Comparison of ENCODE assay signal across 18 cellular contexts in the genomic region with DNA sequence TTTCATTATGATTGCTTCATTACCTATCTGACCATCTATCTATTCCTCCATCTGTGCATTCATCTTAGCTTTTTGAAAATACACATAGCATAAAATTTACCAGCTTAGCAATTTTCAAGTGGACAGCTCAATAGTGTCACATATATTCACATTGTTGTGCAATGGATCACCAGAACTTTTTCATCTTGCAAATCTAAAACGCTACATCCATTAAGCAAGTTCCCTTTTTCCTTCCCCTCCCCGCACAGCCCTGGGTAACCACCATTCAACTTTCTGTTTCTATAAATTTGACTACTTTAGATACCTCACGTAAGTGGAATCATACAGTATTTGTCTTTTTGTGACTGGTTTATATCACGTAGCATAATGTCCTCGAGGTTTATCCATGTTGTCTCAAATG.
DNase-seq lines count a peak whose midpoint lies in the region; ATAC-seq and TF ChIP-seq lines count a peak whose summit lies in the region.
"Had no signal": no experiment of that assay in that cellular context is flagged by ENCODE, and none has a peak within 500 bp of the region (broad histone marks: within the 10 kb centered on the region; RNA-seq: fewer than 3 reads in every experiment).

No MANE protein-coding gene starts in this region.

- no peak overlapping the region for H4K8ac ChIP-seq in trophoblast cell (ENCODE audit: low read depth, low read length)

- no peak overlapping the region for H2BK12ac ChIP-seq in trophoblast cell (ENCODE audit: low read length)

- no peak overlapping the region for H3K4me2 ChIP-seq in trophoblast cell (ENCODE audit: low read length)
- H3K4me2 ChIP-seq: PC-9 had no signal

- H3K36me3 ChIP-seq in trophoblast cell (ENCODE audit: control insufficient read depth in 1 of 2, insufficient read depth in 2 of 2, low read length in 2 of 2): no peaks in the 10 kb centered on the region

- H3K79me2 ChIP-seq in trophoblast cell (ENCODE audit: control insufficient read depth, insufficient read depth, low read length, poor library complexity): no peaks in the 10 kb centered on the region

- H3K4me1 ChIP-seq in trophoblast cell (ENCODE audit: control insufficient read depth in 1 of 2, insufficient read depth in 2 of 2, low read length in 2 of 2): peaks cover 0 to 6% of the 10 kb centered on the region in 2 experiments

- no peak for TF ChIP-seq CTCF in GM13976 (IDR thresholded peaks at IDR 0.05; ENCODE audit: borderline replicate concordance, control extremely low read depth, extremely low read depth, insufficient read depth, missing control alignments)

- ATAC-seq in GM18873 (IDR thresholded peaks at IDR 0.05; ENCODE audit: low FRiP score, unreplicated experiment): peak; percentile 34
- ATAC-seq in HG03354 (IDR thresholded peaks at IDR 0.05; ENCODE audit: poor library complexity, severe bottlenecking, unreplicated experiment): peak; percentile 31
- ATAC-seq: T-cell had no signal

- in situ Hi-C loops in GM13976 (cut with MboI; ENCODE audit: low sequenced_read_pairs, unreplicated experiment): no loop called here

- H4K91ac ChIP-seq in trophoblast cell (ENCODE audit: low read depth, low read length): no peak overlapping the region

- H3K14ac ChIP-seq in trophoblast cell (ENCODE audit: low read length): no peak overlapping the region

- no peak overlapping the region for H3K9ac ChIP-seq in trophoblast cell (ENCODE audit: low read length)

- no peak overlapping the region for H4K12ac ChIP-seq in trophoblast cell (ENCODE audit: low read depth, low read length)

- no peak overlapping the region for H3K23ac ChIP-seq in trophoblast cell (ENCODE audit: low read length)

- no peaks in the 10 kb centered on the region for H3K27me3 ChIP-seq in trophoblast cell (ENCODE audit: insufficient read depth, low read length)

- no peak overlapping the region for H2BK5ac ChIP-seq in trophoblast cell (ENCODE audit: low read depth, low read length, poor library complexity)

- no peaks in the 10 kb centered on the region for H3K9me3 ChIP-seq in trophoblast cell (ENCODE audit: insufficient read depth, low read depth, low read length)

- H3K4me3 ChIP-seq in trophoblast cell (ENCODE audit: low read depth, low read length): no peak overlapping the region
- H3K4me3 ChIP-seq: PC-9 had no signal

- no peak overlapping the region for H2BK120ac ChIP-seq in trophoblast cell (ENCODE audit: insufficient read depth, low read length, poor library complexity)

- no peak overlapping the region for H3K18ac ChIP-seq in trophoblast cell (ENCODE audit: low read length)

- no peak overlapping the region for H3K27ac ChIP-seq in trophoblast cell (ENCODE audit: low read depth, low read length)
- H3K27ac ChIP-seq: PC-9 had no signal

- no CpG with 5 or more reads among the region's 5 CpGs for WGBS in trophoblast cell (ENCODE audit: extremely low coverage, insufficient coverage, insufficient read length)

- H2AK5ac ChIP-seq in trophoblast cell (ENCODE audit: low read length): no peak overlapping the region

- no peak overlapping the region for H2AFZ ChIP-seq in trophoblast cell (ENCODE audit: insufficient read depth, low read length, poor library complexity)
- H2AFZ ChIP-seq: PC-9 had no signal

- no peaks in the 10 kb centered on the region for H3K79me1 ChIP-seq in trophoblast cell (ENCODE audit: low read length)

- DNase-seq in AML-193 (lab: John Stamatoyannopoulos, UW) (peak; percentile 84 to 92), OCI-M1 (lab: John Stamatoyannopoulos, UW) (peak; percentile 77), trophoblast cell (no peak), NCI-H774 (lab: John Stamatoyannopoulos, UW) (no peak), GM13976 (ENCODE audit: low spot score) (no peak)
- no peak for DNase-seq in activated CD4-positive, CD25-positive, alpha-beta regulatory T cell treated with anti-CD3 and anti-CD28 coated beads, Interleukin-2, amount 50 U/mL, for 72 hours
- DNase-seq: activated naive CD8-positive, alpha-beta T cell treated with anti-CD3 and anti-CD28 coated beads, Interleukin-2, amount 10 ng/mL, durations not matched to agents 7 days and 5 days; activated T-cell treated with anti-CD3 and anti-CD28 coated beads for 4 hours; caudate nucleus; COR-L47; immature natural killer cell; midbrain; NCI-H1105 treated with DMSO at 0.1 percent for 48 hours; PC-9; small intestine; T-cell had no signal

- no peak overlapping the region for H3K4ac ChIP-seq in trophoblast cell (ENCODE audit: low read depth, low read length)

Comparison
In these comparisons a context has a peak if more than half of its experiments do, and no peak if none do; other contexts are left out.
1. DNase-seq: peak in AML-193 (2 of 2) and OCI-M1 (single experiment); none in trophoblast cell (0 of 2), NCI-H774 (single experiment), GM13976 (single experiment) and activated CD4-positive, CD25-positive, alpha-beta regulatory T cell treated with anti-CD3 and anti-CD28 coated beads, Interleukin-2, amount 50 U/mL, for 72 hours (single experiment).